ENCODE assay signal across 19 cellular contexts in the genomic region with DNA sequence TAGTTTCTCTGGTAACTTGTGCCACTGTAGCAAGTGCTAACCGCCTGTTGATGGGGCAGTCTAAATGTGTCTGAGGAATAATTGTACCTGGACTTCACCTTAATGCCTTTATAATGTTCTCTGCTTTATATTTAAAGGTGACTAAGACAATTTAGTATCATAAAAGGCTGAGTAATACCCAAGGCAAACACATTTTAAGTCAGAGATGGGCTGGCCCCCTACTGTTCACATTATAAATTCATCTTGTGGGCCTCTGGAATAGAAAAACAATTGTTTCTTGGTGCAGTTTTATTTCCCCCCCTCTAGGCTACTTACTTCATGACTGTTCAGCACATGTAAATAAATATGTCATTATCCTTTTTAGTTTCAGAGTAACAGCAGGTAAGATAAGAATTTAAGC.
DNase-seq lines count a peak whose midpoint lies in the region; ATAC-seq and TF ChIP-seq lines count a peak whose summit lies in the region.
"Had no signal": no experiment of that assay in that cellular context is flagged by ENCODE, and none has a peak within 500 bp of the region (broad histone marks: within the 10 kb centered on the region; RNA-seq: fewer than 3 reads in every experiment).

No MANE protein-coding gene starts in this region.

- H3K27me3 ChIP-seq in kidney epithelial cell (ENCODE audit: control insufficient read depth, insufficient read depth, low read length) (no peaks in the 10 kb centered on the region), esophagus squamous epithelium (no peaks in the 10 kb centered on the region)
- H3K27me3 ChIP-seq: BLaER1 treated with 17β-estradiol and CSF1 and Interleukin-3, amounts not matched to agents 10 nM and 100 nM; thyroid gland had no signal

- ATAC-seq in GM18907 (IDR thresholded peaks at IDR 0.05; ENCODE audit: unreplicated experiment) = no peak
- ATAC-seq: activated CD4-positive, alpha-beta T cell treated with anti-CD3 and anti-CD28 coated beads for 36 hours; activated naive CD4-positive, alpha-beta T cell treated with anti-CD3 and anti-CD28 coated beads, Interleukin-2, amount 50 U/mL, for 72 hours; psoas muscle had no signal

- no peak overlapping the region for H3K27ac ChIP-seq in esophagus squamous epithelium
- H3K27ac ChIP-seq: BLaER1 treated with 17β-estradiol and CSF1 and Interleukin-3, amounts not matched to agents 10 nM and 100 nM; psoas muscle; thyroid gland had no signal

- intact Hi-C loops in esophagus squamous epithelium (cut with DNase I) = no loop called here

- no peaks in the 10 kb centered on the region for H3K9me3 ChIP-seq in esophagus squamous epithelium
- H3K9me3 ChIP-seq: BLaER1 treated with 17β-estradiol and CSF1 and Interleukin-3, amounts not matched to agents 10 nM and 100 nM; psoas muscle; thyroid gland had no signal

- 86 to 94% methylated on average over 1 of the region's 1 CpG for WGBS in esophagus squamous epithelium, 2 donors

- H3K4me3 ChIP-seq in kidney epithelial cell (ENCODE audit: low read depth, low read length) (no peak overlapping the region), esophagus squamous epithelium (no peak overlapping the region)
- H3K4me3 ChIP-seq: BLaER1 treated with 17β-estradiol and CSF1 and Interleukin-3, amounts not matched to agents 10 nM and 100 nM; psoas muscle; thyroid gland had no signal

- H3K36me3 ChIP-seq in kidney epithelial cell (ENCODE audit: control insufficient read depth, insufficient read depth, low read length) (no peaks in the 10 kb centered on the region), esophagus squamous epithelium (no peaks in the 10 kb centered on the region)
- H3K36me3 ChIP-seq: BLaER1 treated with 17β-estradiol and CSF1 and Interleukin-3, amounts not matched to agents 10 nM and 100 nM; thyroid gland had no signal

- DNase-seq in DMS53 (lab: John Stamatoyannopoulos, UW) (peak; percentile 47), Kasumi-1 (lab: John Stamatoyannopoulos, UW) (peak; percentile 25 to 46), SW480 (ENCODE audit: low spot score) (peak; percentile 6), kidney epithelial cell (ENCODE audit: low read depth) (no peak), hypothalamus (lab: John Stamatoyannopoulos, UW) (no peak), GDM1 (lab: John Stamatoyannopoulos, UW) (no peak), esophagus squamous epithelium (lab: John Stamatoyannopoulos, UW) (no peak)
- DNase-seq: activated CD4-positive, alpha-beta T cell treated with anti-CD3 and anti-CD28 coated beads for 36 hours; cerebellar nuclear complex; EL; kidney glomerular epithelial cell; NCI-H1092 treated with DMSO at 0.1 percent for 48 hours; NCI-H774; psoas muscle; stimulated activated CD4-positive, alpha-beta T cell treated with anti-CD3 and anti-CD28 coated beads, Interleukin-1b, Interleukin-23, amount 100 ng/mL, for 48 hours; thyroid gland had no signal

- H3K4me1 ChIP-seq in esophagus squamous epithelium = peaks cover 0 to 10% (median 0%) of the 10 kb centered on the region in 3 donors
- H3K4me1 ChIP-seq: psoas muscle, thyroid gland had no signal

- no peak for TF ChIP-seq POLR2A in esophagus squamous epithelium (IDR thresholded peaks at IDR 0.05)

- peak; percentile 5 for TF ChIP-seq CTCF in kidney epithelial cell (IDR thresholded peaks at IDR 0.05; ENCODE audit: insufficient read depth, low read length, poor library complexity, severe bottlenecking)
- no peak for TF ChIP-seq CTCF in esophagus squamous epithelium (IDR thresholded peaks at IDR 0.05)

Comparison
In these comparisons a context has a peak if more than half of its experiments do, and no peak if none do; other contexts are left out.
1. DNase-seq: peak in DMS53 (single experiment), Kasumi-1 (2 of 2) and SW480 (single experiment); none in kidney epithelial cell (single experiment), hypothalamus (0 of 51), GDM1 (single experiment) and esophagus squamous epithelium (single experiment).